In genomic region chr22:27717094-27717493, GRCh38 we compare ENCODE assay signal across 1 cellular context.
TF ChIP-seq lines count a peak whose summit lies in the region.

No MANE protein-coding gene starts in this region.

TF ChIP-seq in HEK293, 187 proteins besides CTCF, POLR2A, EP300 and RAD21 (continued from another document):
- TF ChIP-seq ZNF274 (IDR thresholded peaks at IDR 0.05; ENCODE audit: low read length): no peak
- peak; percentile 75; the same call in 1 of the 2 replicates for TF ChIP-seq ZNF274 (tag by site-specific recombination; IDR thresholded peaks at IDR 0.05; ENCODE audit: borderline replicate concordance)
- no peak for TF ChIP-seq ZNF416 (tag by site-specific recombination; IDR thresholded peaks at IDR 0.05)
- TF ChIP-seq HOXA7 (CRISPR knock-in tag; IDR thresholded peaks at IDR 0.05; ENCODE audit: borderline replicate concordance): no peak
- TF ChIP-seq, protein P1, sequence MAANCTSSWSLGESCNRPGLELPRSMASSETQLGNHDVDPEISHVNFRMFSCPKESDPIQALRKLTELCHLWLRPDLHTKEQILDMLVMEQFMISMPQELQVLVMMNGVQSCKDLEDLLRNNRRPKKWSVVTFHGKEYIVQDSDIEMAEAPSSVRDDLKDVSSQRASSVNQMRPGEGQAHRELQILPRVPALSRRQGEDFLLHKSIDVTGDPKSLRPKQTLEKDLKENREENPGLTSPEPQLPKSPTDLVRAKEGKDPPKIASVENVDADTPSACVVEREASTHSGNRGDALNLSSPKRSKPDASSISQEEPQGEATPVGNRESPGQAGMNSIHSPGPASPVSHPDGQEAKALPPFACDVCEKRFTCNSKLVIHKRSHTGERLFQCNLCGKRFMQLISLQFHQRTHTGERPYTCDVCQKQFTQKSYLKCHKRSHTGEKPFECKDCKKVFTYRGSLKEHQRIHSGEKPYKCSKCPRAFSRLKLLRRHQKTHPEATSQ (tag by site-specific recombination; IDR thresholded peaks at IDR 0.05): no peak
- TF ChIP-seq ZNF18 (tag by site-specific recombination; IDR thresholded peaks at IDR 0.05): no peak
- peak; percentile 51 for TF ChIP-seq ZFHX2 (tag by site-specific recombination; conservative IDR thresholded peaks at IDR 0.05)
- TF ChIP-seq EGR2 (tag by site-specific recombination; IDR thresholded peaks at IDR 0.05; ENCODE audit: low read depth): peak; percentile 53; the same call in 1 of the 2 replicates
- TF ChIP-seq, protein P2, sequence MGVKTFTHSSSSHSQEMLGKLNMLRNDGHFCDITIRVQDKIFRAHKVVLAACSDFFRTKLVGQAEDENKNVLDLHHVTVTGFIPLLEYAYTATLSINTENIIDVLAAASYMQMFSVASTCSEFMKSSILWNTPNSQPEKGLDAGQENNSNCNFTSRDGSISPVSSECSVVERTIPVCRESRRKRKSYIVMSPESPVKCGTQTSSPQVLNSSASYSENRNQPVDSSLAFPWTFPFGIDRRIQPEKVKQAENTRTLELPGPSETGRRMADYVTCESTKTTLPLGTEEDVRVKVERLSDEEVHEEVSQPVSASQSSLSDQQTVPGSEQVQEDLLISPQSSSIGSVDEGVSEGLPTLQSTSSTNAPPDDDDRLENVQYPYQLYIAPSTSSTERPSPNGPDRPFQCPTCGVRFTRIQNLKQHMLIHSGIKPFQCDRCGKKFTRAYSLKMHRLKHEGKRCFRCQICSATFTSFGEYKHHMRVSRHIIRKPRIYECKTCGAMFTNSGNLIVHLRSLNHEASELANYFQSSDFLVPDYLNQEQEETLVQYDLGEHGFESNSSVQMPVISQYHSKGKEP (tag by site-specific recombination; IDR thresholded peaks at IDR 0.05): no peak
